In genomic region chr1:7680791-7681165, GRCh38 we compare ENCODE assay signal across 1 cellular context.
A peak's percentile ranks its signal among the peaks of the same experiment; 100 is the strongest.
TF ChIP-seq lines count a peak whose summit lies in the region.

No MANE protein-coding gene starts in this region.

TF ChIP-seq in H1, 55 proteins besides CTCF, POLR2A, EP300 and RAD21 (continued from another document):
- TF ChIP-seq GABPA (IDR thresholded peaks at IDR 0.05; ENCODE audit: borderline replicate concordance, insufficient read depth, low read length): no peak
- TF ChIP-seq TCF12 (IDR thresholded peaks at IDR 0.05; ENCODE audit: low read depth, low read length): no peak
- no peak for TF ChIP-seq NRF1 (IDR thresholded peaks at IDR 0.05; ENCODE audit: low read depth, low read length)
- TF ChIP-seq SRF (IDR thresholded peaks at IDR 0.05; ENCODE audit: low read depth, low read length): no peak
- TF ChIP-seq YY1 (IDR thresholded peaks at IDR 0.05; ENCODE audit: low read depth, low read length): no peak
- TF ChIP-seq KDM4A (IDR thresholded peaks at IDR 0.05; ENCODE audit: low read depth, low read length, severe bottlenecking): no peak
- no peak for TF ChIP-seq CTBP2 (IDR thresholded peaks at IDR 0.05; ENCODE audit: borderline replicate concordance, insufficient read depth, insufficient read length, low read length)
- peak; percentile 3 for TF ChIP-seq TAF7 (optimal IDR thresholded peaks at IDR 0.05; ENCODE audit: borderline replicate concordance, low read depth, low read length)
- no peak for TF ChIP-seq CHD1 (IDR thresholded peaks at IDR 0.05; ENCODE audit: low read depth, low read length)
- TF ChIP-seq CBX5 (IDR thresholded peaks at IDR 0.05; ENCODE audit: low read depth, low read length): no peak
- no peak for TF ChIP-seq TEAD4 (IDR thresholded peaks at IDR 0.05; ENCODE audit: low read depth, low read length)
- no peak for TF ChIP-seq KDM5A (IDR thresholded peaks at IDR 0.05; ENCODE audit: low read length)
- no peak; the same call in 1 of the 2 replicates for TF ChIP-seq E2F6 (IDR thresholded peaks at IDR 0.05)
- no peak for TF ChIP-seq BRCA1 (IDR thresholded peaks at IDR 0.05; ENCODE audit: low read depth, low read length)
- TF ChIP-seq USF2 (IDR thresholded peaks at IDR 0.05; ENCODE audit: low read length): no peak
- TF ChIP-seq SP1 (IDR thresholded peaks at IDR 0.05; ENCODE audit: low read depth, low read length): no peak
- no peak for TF ChIP-seq JUN (IDR thresholded peaks at IDR 0.05; ENCODE audit: low read depth, low read length)
- TF ChIP-seq TAF1 (IDR thresholded peaks at IDR 0.05; ENCODE audit: low read depth, low read length): peak; percentile 40; the same call in 1 of the 2 replicates
- TF ChIP-seq JUND (IDR thresholded peaks at IDR 0.05; ENCODE audit: low read length): no peak
- TF ChIP-seq BACH1 (IDR thresholded peaks at IDR 0.05; ENCODE audit: low read length): peak; percentile 47; the same call in 1 of the 2 replicates
- no peak for TF ChIP-seq SIN3A (conservative IDR thresholded peaks at IDR 0.05 in 1 of 2, IDR thresholded peaks at IDR 0.05 in 1 of 2; ENCODE audit: low read depth in 1 of 2, low read length in 2 of 2)
- TF ChIP-seq PHF8 (conservative IDR thresholded peaks at IDR 0.05; ENCODE audit: low read depth, low read length): no peak
- no peak for TF ChIP-seq POLR2AphosphoS5 (IDR thresholded peaks at IDR 0.05; ENCODE audit: low read depth, low read length)
- no peak for TF ChIP-seq SIX5 (IDR thresholded peaks at IDR 0.05; ENCODE audit: low read depth, low read length)
TF ChIP-seq in H1: peak in this region for 7.
